9 cellular contexts compared by ENCODE assay signal in the genomic region with DNA sequence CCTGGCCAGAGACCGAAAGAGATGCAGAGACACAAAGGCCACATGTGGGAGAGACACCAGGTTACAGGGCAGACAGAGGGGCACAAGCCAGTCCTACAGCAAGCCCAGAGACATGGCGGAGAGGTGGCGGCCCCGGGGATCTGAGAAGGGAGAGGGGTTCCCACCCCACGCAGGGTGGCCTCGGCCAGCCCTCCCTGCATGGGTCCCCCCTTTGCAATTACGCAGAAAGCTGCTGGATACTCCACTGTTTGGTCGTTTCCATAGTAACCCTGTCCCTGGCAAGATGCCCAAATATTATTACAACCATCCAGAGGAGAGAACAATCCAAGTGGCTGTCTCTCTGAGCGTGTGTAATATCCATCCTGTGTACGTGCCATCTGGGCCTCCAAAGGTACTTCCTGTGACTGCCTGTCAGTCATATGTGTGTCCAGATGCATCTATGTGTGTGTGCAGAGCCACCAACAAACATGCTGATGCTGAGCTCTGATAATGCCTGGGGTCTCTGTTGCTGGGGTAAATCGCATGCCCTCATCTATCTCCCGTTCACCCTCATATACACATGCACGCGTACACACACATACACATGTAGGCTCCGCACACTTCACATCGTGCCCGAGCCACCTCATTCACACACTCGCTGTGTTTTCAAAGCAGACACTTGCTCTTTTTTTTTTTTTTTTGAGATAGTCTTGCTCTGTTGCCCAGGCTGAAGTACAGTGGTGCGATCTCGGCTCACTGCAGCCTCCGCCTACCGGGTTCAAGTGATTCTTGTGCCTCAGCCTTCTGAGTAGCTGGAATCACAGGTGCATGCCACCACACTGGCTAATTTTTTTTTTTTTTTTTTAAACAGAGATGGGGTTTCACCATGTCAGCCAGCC. TPM values are rescaled to one million over a fixed set of nuclear protein-coding genes. Genes with fewer than 3 reads are reported as not detected.
DNase-seq lines count a peak whose midpoint lies in the region; ATAC-seq, FAIRE-seq and TF ChIP-seq lines count a peak whose summit lies in the region.
"Had no signal": no experiment of that assay in that cellular context is flagged by ENCODE, and none has a peak within 500 bp of the region (broad histone marks: within the 10 kb centered on the region; RNA-seq: fewer than 3 reads in every experiment).

No MANE protein-coding gene starts in this region.

- CTCF ChIA-PET in H1 (lab: Charles Lee; ENCODE audit: partially characterized antibody), result interaction anchor here (0.8 to 4.6 kb wide), 4 partner anchors 8 to 47 kb away, joined by 3 to 40 read pairs (median 4); no protein-coding TSS in a partner anchor

- H3K4ac ChIP-seq in H1 (replicated peaks; ENCODE audit: insufficient read length, low read depth, low read length), result no peak overlapping the region

- H3K14ac ChIP-seq in H1 (ENCODE audit: insufficient read length), result no peak overlapping the region

- 90% methylated on average over 21 of the region's 22 CpGs; no CpG with 5 or more reads in 1 of the 2 experiments for WGBS in H1 (ENCODE audit: extremely low coverage in 1 of 2, insufficient coverage in 1 of 2, insufficient read length in 1 of 2, insufficient replicate concordance in 2 of 2, low coverage in 1 of 2, low lambda C conversion rate in 2 of 2, missing lambda C conversion rate in 1 of 2), 2 experiments

- no peak for FAIRE-seq in H1 (lab: Jason Lieb, UNC)
- FAIRE-seq: colon had no signal

- no peak for TF ChIP-seq RAD21 in H1 (IDR thresholded peaks at IDR 0.05 in 1 of 2, conservative IDR thresholded peaks at IDR 0.05 in 1 of 2; ENCODE audit: low read depth in 2 of 2, low read length in 2 of 2)

- ATAC-seq in GM18517 (IDR thresholded peaks at IDR 0.05; ENCODE audit: unreplicated experiment), result no peak
- ATAC-seq in HG02610 (IDR thresholded peaks at IDR 0.05; ENCODE audit: unreplicated experiment), result no peak

- no peak overlapping the region for H3K23ac ChIP-seq in H1 (ENCODE audit: insufficient read length)

- H2AK5ac ChIP-seq in H1 (ENCODE audit: low read depth, low read length), result peak overlapping the region; percentile 65; the same call in 1 of the 2 replicates

- no peak for TF ChIP-seq POLR2A in H1 (IDR thresholded peaks at IDR 0.05; ENCODE audit: control extremely low read depth in 1 of 2, low read depth in 2 of 2, low read length in 2 of 2)

- H2BK20ac ChIP-seq in H1 (ENCODE audit: low read length), result no peak overlapping the region

- H3K56ac ChIP-seq in H1 (replicated peaks; ENCODE audit: insufficient read length, low read depth, low read length), result no peak overlapping the region

- peaks cover 56% of the 10 kb centered on the region for H3K4me1 Mint-ChIP-seq in nephron

- peak overlapping the region; percentile 78 to 91 (median 83) for H3K27ac Mint-ChIP-seq in nephron

- H3K4me3 Mint-ChIP-seq in nephron, result peak overlapping the region; percentile 58 to 69 (median 59)

- peaks cover 25% of the 10 kb centered on the region for H3K36me3 Mint-ChIP-seq in nephron (ENCODE audit: low read depth)

- H3K9me3 Mint-ChIP-seq in nephron, result no peaks in the 10 kb centered on the region

- H3K9ac ChIP-seq in H1 (replicated peaks in 1 of 4; ENCODE audit: extremely low read depth in 1 of 4, low read depth in 3 of 4, low read length in 3 of 4), result no peak overlapping the region; a peak in 1 of 7 replicates

- H3K23me2 ChIP-seq in H1 (ENCODE audit: low read depth, low read length), result peaks cover 15% of the 10 kb centered on the region; the same call in 1 of the 2 replicates

- POLR2A ChIA-PET in H1 (lab: Charles Lee; ENCODE audit: partially characterized antibody), result interaction anchor here (0.7 to 4.8 kb wide), 5 partner anchors 10 to 36 kb away, joined by 3 to 40 read pairs (median 4); a partner anchor contains a TSS

- peaks cover 29% of the 10 kb centered on the region for H3K79me1 ChIP-seq in H1 (ENCODE audit: low read depth, low read length)

- TF ChIP-seq CTCF in H1 (IDR thresholded peaks at IDR 0.05; ENCODE audit: control extremely low read depth in 1 of 3, insufficient read depth in 1 of 3, low read depth in 1 of 3, low read length in 3 of 3) (no peak), nephron (IDR thresholded peaks at IDR 0.05; ENCODE audit: unreplicated experiment in 3 of 3) (no peak)

- no peak overlapping the region for H4K5ac ChIP-seq in H1 (ENCODE audit: insufficient read length, low read depth, low read length)

- no peaks in the 10 kb centered on the region for H3K9me3 ChIP-seq in H1 (ENCODE audit: insufficient read depth in 2 of 2, low read depth in 1 of 2, low read length in 1 of 2)

- H3K4me1 ChIP-seq in H1 (replicated peaks in 1 of 4; ENCODE audit: control insufficient read depth in 3 of 4, insufficient read depth in 4 of 4, low read length in 3 of 4), result peaks cover 7 to 37% (median 22%) of the 10 kb centered on the region in 4 experiments

- H2BK12ac ChIP-seq in H1 (ENCODE audit: low read depth, low read length), result 0 out of 2 replicates have a peak overlapping the region, but pooled peaks have one; percentile 23

- H2BK5ac ChIP-seq in H1 (ENCODE audit: low read depth, low read length), result no peak overlapping the region

- H2AFZ ChIP-seq in H1 (ENCODE audit: low read length), result no peak overlapping the region

- H3K4me2 ChIP-seq in H1 (ENCODE audit: insufficient read depth in 1 of 2, low read depth in 2 of 2, low read length in 2 of 2), result peak overlapping the region in 1 of 2 experiments; percentile 68; a peak in 2 of 4 replicates

- H3K27ac ChIP-seq in H1 (ENCODE audit: low read depth, low read length), result 0 out of 2 replicates have a peak overlapping the region, but pooled peaks have one; percentile 26

- H4K20me1 ChIP-seq in H1 (replicated peaks in 1 of 2; ENCODE audit: control insufficient read depth in 1 of 2, insufficient read depth in 2 of 2, low read length in 2 of 2), result peaks cover 46 to 62% of the 10 kb centered on the region in 2 experiments

- H3K27me3 ChIP-seq in H1 (replicated peaks in 1 of 4; ENCODE audit: control insufficient read depth in 3 of 4, extremely low read depth in 1 of 4, insufficient read depth in 3 of 4, low read length in 3 of 4), result no peaks in the 10 kb centered on the region

- no peak overlapping the region for H3K18ac ChIP-seq in H1 (ENCODE audit: extremely low read depth, low read length)

- H3K27me3 Mint-ChIP-seq in nephron (ENCODE audit: low read depth), result no peaks in the 10 kb centered on the region

- TF ChIP-seq EP300 in H1 (IDR thresholded peaks at IDR 0.05; ENCODE audit: borderline replicate concordance in 1 of 2, low read depth in 2 of 2, low read length in 2 of 2), result no peak

- no peak overlapping the region; the same call in 1 of the 2 replicates for H4K8ac ChIP-seq in H1 (ENCODE audit: extremely low read depth, insufficient read depth, low read length)

- peak; percentile 54 for DNase-seq in Daoy (ENCODE audit: low read depth)
- peak; percentile 91 for DNase-seq in NCI-H446 (lab: John Stamatoyannopoulos, UW)
- no peak for DNase-seq in H1 (ENCODE audit: low read depth in 1 of 2, low spot score in 2 of 2)
- DNase-seq in GF-D8 (lab: John Stamatoyannopoulos, UW), result no peak
- DNase-seq in islet precursor cell, result no peak

- H3K4me3 ChIP-seq in H1 (ENCODE audit: extremely low read depth in 1 of 4, insufficient read depth in 2 of 4, low read depth in 3 of 4, low read length in 4 of 4), result peak overlapping the region in 2 of 4 experiments; percentile 13 to 39; a peak in 2 of 8 replicates

- no peak overlapping the region for H4K91ac ChIP-seq in H1 (replicated peaks; ENCODE audit: insufficient read length, low read length)

- H2BK120ac ChIP-seq in H1 (replicated peaks; ENCODE audit: low read depth, low read length), result no peak overlapping the region

- 0 out of 2 replicates have a peak overlapping the region, but pooled peaks have one; percentile 61 for H2BK15ac ChIP-seq in H1 (ENCODE audit: low read length)

- H3K36me3 ChIP-seq in H1 (ENCODE audit: control insufficient read depth in 2 of 4, insufficient read depth in 4 of 4, low read length in 3 of 4), result peaks cover 2 to 23% (median 14%) of the 10 kb centered on the region in 4 experiments; a peak in 7 of 8 replicates

- H3K79me2 ChIP-seq in H1 (ENCODE audit: control insufficient read depth in 1 of 2, insufficient read depth in 2 of 2, low read length in 2 of 2), result peaks cover 45 to 83% of the 10 kb centered on the region in 2 experiments

RNA-seq across cellular contexts. Expression of a gene that starts 5.5 kb away (rescaled TPM):
- 3.3 and 3.5 TPM in 2 replicates for total RNA-seq in Daoy (2014; rRNA removed; shearing (Covaris generic))
- total RNA-seq in H1 (2021; fragmentation: NEBNext Ultra II Directional; extraction: Animal tissue kit (Norgen Biotek cat#: 25700)), result 86.1 and 93.3 TPM in 2 replicates
- 42.1 and 81.4 TPM in 2 replicates for polyA plus RNA-seq in H1 (2011; rRNA removed)
- polyA plus RNA-seq in H1 (2011; cell fraction: cytosol; rRNA removed), result 29.9 TPM
- 84.7 TPM for polyA plus RNA-seq in H1 (2011; cell fraction: nucleus; rRNA removed)
- polyA plus RNA-seq in H1 (2012, experiment 1 of 2), result 75.9 to 100 TPM (median 96.1 TPM) in 4 replicates
- 61.3 TPM for polyA plus RNA-seq in H1 (2012, experiment 2 of 2)
- polyA plus RNA-seq in H1 (2013, experiment 1 of 2), result 40.8 TPM
- 42.2 TPM for polyA plus RNA-seq in H1 (2013, experiment 2 of 2)
- polyA minus RNA-seq in H1 (2011; rRNA and poly(A)+ RNA removed), result 13.2 and 28.0 TPM in 2 replicates
- polyA minus RNA-seq in H1 (2011; cell fraction: cytosol; rRNA and poly(A)+ RNA removed), result 57.5 TPM
- 21.4 TPM for polyA minus RNA-seq in H1 (2011; cell fraction: nucleus; rRNA and poly(A)+ RNA removed)

RNA-seq across cellular contexts. Expression of a gene that starts 9.9 kb away (rescaled TPM):
- total RNA-seq in Daoy (2014; rRNA removed; shearing (Covaris generic)), result 524 and 545 TPM in 2 replicates
- total RNA-seq in H1 (2021; fragmentation: NEBNext Ultra II Directional; extraction: Animal tissue kit (Norgen Biotek cat#: 25700)), result 291 and 301 TPM in 2 replicates
- polyA plus RNA-seq in H1 (2011; rRNA removed), result 866 and 914 TPM in 2 replicates
- 619 TPM for polyA plus RNA-seq in H1 (2011; cell fraction: cytosol; rRNA removed)
- 473 TPM for polyA plus RNA-seq in H1 (2011; cell fraction: nucleus; rRNA removed)
- 334 to 383 TPM (median 362 TPM) in 4 replicates for polyA plus RNA-seq in H1 (2012, experiment 1 of 2)
- 693 TPM for polyA plus RNA-seq in H1 (2012, experiment 2 of 2)
- polyA plus RNA-seq in H1 (2013, experiment 1 of 2), result 292 TPM
- 289 TPM for polyA plus RNA-seq in H1 (2013, experiment 2 of 2)
- polyA minus RNA-seq in H1 (2011; rRNA and poly(A)+ RNA removed), result 275 and 292 TPM in 2 replicates
- 96.6 TPM for polyA minus RNA-seq in H1 (2011; cell fraction: cytosol; rRNA and poly(A)+ RNA removed)
- polyA minus RNA-seq in H1 (2011; cell fraction: nucleus; rRNA and poly(A)+ RNA removed), result 86.6 TPM

RNA-seq across cellular contexts. Expression of a gene that starts 12.5 kb away (rescaled TPM):
- 0.57 and 3.4 TPM in 2 replicates for total RNA-seq in Daoy (2014; rRNA removed; shearing (Covaris generic))
- 11.1 and 11.6 TPM in 2 replicates for total RNA-seq in H1 (2021; fragmentation: NEBNext Ultra II Directional; extraction: Animal tissue kit (Norgen Biotek cat#: 25700))
- polyA plus RNA-seq in H1 (2011; rRNA removed), result 8.4 and 9.4 TPM in 2 replicates
- polyA plus RNA-seq in H1 (2011; cell fraction: cytosol; rRNA removed), result 6.7 TPM
- 7.1 TPM for polyA plus RNA-seq in H1 (2011; cell fraction: nucleus; rRNA removed)
- polyA plus RNA-seq in H1 (2012, experiment 1 of 2), result 7.7 to 15.0 TPM (median 9.7 TPM) in 4 replicates
- 8.8 TPM for polyA plus RNA-seq in H1 (2012, experiment 2 of 2)
- polyA plus RNA-seq in H1 (2013, experiment 1 of 2), result 7.5 TPM
- 8.1 TPM for polyA plus RNA-seq in H1 (2013, experiment 2 of 2)
- polyA minus RNA-seq in H1 (2011; rRNA and poly(A)+ RNA removed), result 1.8 and 3.9 TPM in 2 replicates
- 5.7 TPM for polyA minus RNA-seq in H1 (2011; cell fraction: cytosol; rRNA and poly(A)+ RNA removed)
- polyA minus RNA-seq in H1 (2011; cell fraction: nucleus; rRNA and poly(A)+ RNA removed), result 6.7 TPM

RNA-seq across cellular contexts. Expression of a gene that starts 37.6 kb away (rescaled TPM):
- 12.4 and 12.9 TPM in 2 replicates for total RNA-seq in Daoy (2014; rRNA removed; shearing (Covaris generic))
- 7.7 and 8.0 TPM in 2 replicates for total RNA-seq in H1 (2021; fragmentation: NEBNext Ultra II Directional; extraction: Animal tissue kit (Norgen Biotek cat#: 25700))
- 6.5 and 7.7 TPM in 2 replicates for polyA plus RNA-seq in H1 (2011; rRNA removed)
- polyA plus RNA-seq in H1 (2011; cell fraction: cytosol; rRNA removed), result 9.3 TPM
- 57.8 TPM for polyA plus RNA-seq in H1 (2011; cell fraction: nucleus; rRNA removed)
- polyA plus RNA-seq in H1 (2012, experiment 1 of 2), result 8.9 to 16.8 TPM (median 11.1 TPM) in 4 replicates
- polyA plus RNA-seq in H1 (2012, experiment 2 of 2), result 5.1 TPM
- polyA plus RNA-seq in H1 (2013, experiment 1 of 2), result 3.0 TPM
- polyA plus RNA-seq in H1 (2013, experiment 2 of 2), result 2.4 TPM
- polyA minus RNA-seq in H1 (2011; rRNA and poly(A)+ RNA removed), result 8.2 and 12.8 TPM in 2 replicates
- 6.0 TPM for polyA minus RNA-seq in H1 (2011; cell fraction: cytosol; rRNA and poly(A)+ RNA removed)
- 19.7 TPM for polyA minus RNA-seq in H1 (2011; cell fraction: nucleus; rRNA and poly(A)+ RNA removed)

RNA-seq across cellular contexts. Expression of a gene that starts 56.7 kb away (rescaled TPM):
- total RNA-seq in Daoy (2014; rRNA removed; shearing (Covaris generic)), result 16.6 and 22.4 TPM in 2 replicates
- total RNA-seq in H1 (2021; fragmentation: NEBNext Ultra II Directional; extraction: Animal tissue kit (Norgen Biotek cat#: 25700)), result 57.7 and 57.8 TPM in 2 replicates
- 21.5 and 24.8 TPM in 2 replicates for polyA plus RNA-seq in H1 (2011; rRNA removed)
- polyA plus RNA-seq in H1 (2011; cell fraction: cytosol; rRNA removed), result 31.0 TPM
- 63.9 TPM for polyA plus RNA-seq in H1 (2011; cell fraction: nucleus; rRNA removed)
- polyA plus RNA-seq in H1 (2012, experiment 1 of 2), result 35.5 to 43.4 TPM (median 39.2 TPM) in 4 replicates
- 25.9 TPM for polyA plus RNA-seq in H1 (2012, experiment 2 of 2)
- 24.4 TPM for polyA plus RNA-seq in H1 (2013, experiment 1 of 2)
- polyA plus RNA-seq in H1 (2013, experiment 2 of 2), result 24.9 TPM
- 89.5 and 99.4 TPM in 2 replicates for polyA minus RNA-seq in H1 (2011; rRNA and poly(A)+ RNA removed)
- polyA minus RNA-seq in H1 (2011; cell fraction: cytosol; rRNA and poly(A)+ RNA removed), result 28.3 TPM
- polyA minus RNA-seq in H1 (2011; cell fraction: nucleus; rRNA and poly(A)+ RNA removed), result 22.3 TPM

Comparison
In these comparisons a context has a peak if more than half of its experiments do, and no peak if none do; other contexts are left out.
1. DNase-seq: peak in Daoy (single experiment) and NCI-H446 (2 of 2); none in H1 (0 of 2), GF-D8 (single experiment) and islet precursor cell (single experiment).
2. RNA of a gene that starts 5.5 kb away (total RNA-seq): 86.1 to 93.3 TPM in H1; 3.3 to 3.5 TPM in Daoy; every median in the first group is over 10 times any median in the second.